ENCODE assay signal across 17 cellular contexts in the genomic region with DNA sequence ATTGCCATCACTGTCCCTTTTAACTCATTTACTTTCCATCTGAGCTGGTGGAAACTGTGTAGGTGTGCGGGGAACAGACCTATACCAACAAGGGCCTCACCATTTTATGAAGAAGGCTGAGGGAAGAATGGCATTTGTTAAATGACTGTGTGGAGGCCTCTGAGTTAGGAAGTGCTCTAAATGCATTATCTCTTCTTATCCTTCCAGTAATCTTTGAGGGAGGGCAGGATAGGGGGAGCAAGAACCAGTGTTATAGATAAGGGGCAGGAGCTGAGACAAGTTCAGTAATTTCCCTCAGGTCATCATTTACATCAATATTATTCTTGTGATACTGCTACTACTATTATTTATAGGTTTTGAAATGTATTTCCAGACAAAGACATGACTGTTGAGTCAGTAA.
DNase-seq lines count a peak whose midpoint lies in the region; ATAC-seq and TF ChIP-seq lines count a peak whose summit lies in the region.
"Had no signal": no experiment of that assay in that cellular context is flagged by ENCODE, and none has a peak within 500 bp of the region (broad histone marks: within the 10 kb centered on the region; RNA-seq: fewer than 3 reads in every experiment).

No MANE protein-coding gene starts in this region.

- H3K9me3 Mint-ChIP-seq in endothelial cell (ENCODE audit: unreplicated experiment) = no peaks in the 10 kb centered on the region

- intact Hi-C loops in mammary epithelial cell (cut with micrococcal nuclease) = no loop called here
- intact Hi-C loops in tibial artery (cut with DNase I; ENCODE audit: low total_unique reads) = loop anchor here (10.0 kb wide), 2 partner anchors 77 to 117 kb away; no protein-coding TSS in a partner anchor

- H3K56ac ChIP-seq in mesendoderm (ENCODE audit: low read length) = no peak overlapping the region

- H3K9ac ChIP-seq in SK-N-SH (no peak overlapping the region), mammary epithelial cell (ENCODE audit: insufficient read depth, low read length) (no peak overlapping the region), mesendoderm (ENCODE audit: low read length) (no peak overlapping the region)
- H3K9ac ChIP-seq: BLaER1 had no signal

- no peak overlapping the region for H2AK5ac ChIP-seq in mesendoderm (ENCODE audit: low read length)

- dilution Hi-C loops in mammary epithelial cell (cut with HindIII; ENCODE audit: low sequenced_read_pairs) = no loop called here

- H3K36me3 Mint-ChIP-seq in endothelial cell (ENCODE audit: low read depth, unreplicated experiment) = no peaks in the 10 kb centered on the region

- H3K27ac ChIP-seq in SK-N-SH (ENCODE audit: low read depth in 2 of 2, low read length in 1 of 2) (no peak overlapping the region), mammary epithelial cell (ENCODE audit: insufficient read depth, low read depth, low read length) (no peak overlapping the region), mesendoderm (ENCODE audit: low read depth, low read length) (no peak overlapping the region), tibial artery (peak overlapping the region; percentile 89), SJCRH30 (no peak overlapping the region), foreskin keratinocyte (no peak overlapping the region)
- H3K27ac ChIP-seq: BLaER1 had no signal

- H3K23ac ChIP-seq in mesendoderm (ENCODE audit: low read length) = no peak overlapping the region

- H3K27me3 ChIP-seq in SK-N-SH (ENCODE audit: insufficient read depth) (no peaks in the 10 kb centered on the region), mammary epithelial cell (ENCODE audit: insufficient read depth, low read length) (no peaks in the 10 kb centered on the region), mesendoderm (ENCODE audit: insufficient read depth, low read length, poor library complexity) (no peaks in the 10 kb centered on the region), tibial artery (no peaks in the 10 kb centered on the region), SJCRH30 (no peaks in the 10 kb centered on the region; the same call in 1 of the 2 replicates), foreskin keratinocyte (no peaks in the 10 kb centered on the region)
- H3K27me3 ChIP-seq: BLaER1 had no signal

- H2BK15ac ChIP-seq in mesendoderm (replicated peaks; ENCODE audit: low read depth) = no peak overlapping the region

- DNase-seq in SK-N-SH = peak; percentile 26
- no peak for DNase-seq in mammary epithelial cell
- DNase-seq in mesendoderm = peak; percentile 71
- DNase-seq in tibial artery = no peak
- DNase-seq in SJCRH30 = no peak
- no peak for DNase-seq in endothelial cell (ENCODE audit: low spot score)
- no peak for DNase-seq in foreskin keratinocyte
- DNase-seq: 8988T; Karpas-422; NCI-H1092; NCI-H2107; NCI-H526; OCI-M1; SIG-M5; stimulated activated CD4-positive, alpha-beta T cell treated with anti-CD3 and anti-CD28 coated beads, Interleukin-2, amount 100 ng/mL, for 48 hours had no signal

- H3K4me2 ChIP-seq in SK-N-SH = no peak overlapping the region
- no peak overlapping the region for H3K4me2 ChIP-seq in mammary epithelial cell (ENCODE audit: insufficient read depth, low read depth, low read length)
- no peak overlapping the region for H3K4me2 ChIP-seq in mesendoderm (ENCODE audit: low read length)
- H3K4me2 ChIP-seq: BLaER1 had no signal

- TF ChIP-seq EP300 in SK-N-SH (IDR thresholded peaks at IDR 0.05; ENCODE audit: borderline replicate concordance in 1 of 2, low read depth in 1 of 2, low read length in 1 of 2) = no peak

- no TSS peak for BruUV-seq in mammary epithelial cell (replicated peaks; lab: Mats Ljungman, UMichigan)

- CTCF ChIA-PET in SK-N-SH (lab: Yijun Ruan, JAX) (interaction anchor here (0.9 to 2.4 kb wide), 2 partner anchors 186 to 364 kb away, joined by 3 to 8 read pairs; no protein-coding TSS in a partner anchor), mammary epithelial cell (lab: Charles Lee; ENCODE audit: low non-redundant PET) (no interaction called here)

- H3K4me1 ChIP-seq in SK-N-SH (ENCODE audit: control insufficient read depth in 1 of 2, insufficient read depth in 2 of 2, low read depth in 1 of 2, low read length in 1 of 2) (peaks cover 0 to 5% of the 10 kb centered on the region in 2 experiments; a peak in 2 of 4 replicates), mammary epithelial cell (ENCODE audit: insufficient read depth, low read length) (no peaks in the 10 kb centered on the region), mesendoderm (ENCODE audit: control insufficient read depth, low read depth, low read length) (peaks cover 6% of the 10 kb centered on the region), tibial artery (peaks cover 0 to 38% (median 6%) of the 10 kb centered on the region in 4 donors), SJCRH30 (no peaks in the 10 kb centered on the region), foreskin keratinocyte (no peaks in the 10 kb centered on the region)
- H3K4me1 ChIP-seq: BLaER1 had no signal

- no peak overlapping the region for H2BK5ac ChIP-seq in mesendoderm (ENCODE audit: low read length)

- TF ChIP-seq CTCF in SK-N-SH (IDR thresholded peaks at IDR 0.05) (no peak), mammary epithelial cell (conservative IDR thresholded peaks at IDR 0.05 in 1 of 2, IDR thresholded peaks at IDR 0.05 in 1 of 2; ENCODE audit: extremely low read depth in 1 of 2, insufficient read depth in 1 of 2, low read depth in 1 of 2, low read length in 2 of 2) (no peak), tibial artery (IDR thresholded peaks at IDR 0.05) (no peak), endothelial cell (IDR thresholded peaks at IDR 0.05; ENCODE audit: unreplicated experiment) (no peak), foreskin keratinocyte (conservative IDR thresholded peaks at IDR 0.05) (no peak)

- 88% methylated on average over 1 of the region's 1 CpG for WGBS in SK-N-SH (ENCODE audit: low lambda C conversion rate)
- WGBS in mammary epithelial cell (ENCODE audit: low coverage, missing lambda C conversion rate) = 100% methylated on average over 1 of the region's 1 CpG
- WGBS in mesendoderm (ENCODE audit: extremely low coverage, insufficient coverage, low lambda C conversion rate) = no CpG with 5 or more reads among the region's 1 CpG

- H4K8ac ChIP-seq in mesendoderm (ENCODE audit: low read depth, low read length) = no peak overlapping the region

- no peak overlapping the region for H3K4ac ChIP-seq in mesendoderm (ENCODE audit: low read depth, low read length)

- no peak overlapping the region for H3K18ac ChIP-seq in mesendoderm (ENCODE audit: low read length)

- H3K4me1 Mint-ChIP-seq in endothelial cell (ENCODE audit: unreplicated experiment) = peaks cover 11% of the 10 kb centered on the region

- no peaks in the 10 kb centered on the region for H3K79me1 ChIP-seq in mesendoderm (ENCODE audit: low read length)

- H3F3A ChIP-seq in SK-N-SH (replicated peaks; ENCODE audit: insufficient read depth) = no peaks in the 10 kb centered on the region

- H3K27ac Mint-ChIP-seq in endothelial cell (ENCODE audit: unreplicated experiment) = no peak overlapping the region

- H3K9me2 ChIP-seq in SK-N-SH = no peaks in the 10 kb centered on the region

- in situ Hi-C loops in mammary epithelial cell (cut with MboI; ENCODE audit: low sequenced_read_pairs in 2 of 2) = no loop called here

- H4K20me1 ChIP-seq in SK-N-SH (ENCODE audit: insufficient read depth) (no peaks in the 10 kb centered on the region), mammary epithelial cell (ENCODE audit: insufficient read depth, low read length) (no peaks in the 10 kb centered on the region)
- H4K20me1 ChIP-seq: BLaER1 had no signal

- no peak overlapping the region for H4K5ac ChIP-seq in mesendoderm (ENCODE audit: low read length)

- no peak overlapping the region for H2AFZ ChIP-seq in SK-N-SH (ENCODE audit: low read depth)
- peak overlapping the region; percentile 72 for H2AFZ ChIP-seq in mammary epithelial cell (ENCODE audit: low read depth, low read length)

- no peak for TF ChIP-seq RAD21 in SK-N-SH (IDR thresholded peaks at IDR 0.05; ENCODE audit: low read length)

- H3K9me3 ChIP-seq in SK-N-SH = no peaks in the 10 kb centered on the region
- H3K9me3 ChIP-seq in mammary epithelial cell (replicated peaks; ENCODE audit: insufficient read depth, low read length) = no peaks in the 10 kb centered on the region
- no peaks in the 10 kb centered on the region for H3K9me3 ChIP-seq in tibial artery
- no peaks in the 10 kb centered on the region for H3K9me3 ChIP-seq in SJCRH30 (replicated peaks)
- H3K9me3 ChIP-seq: BLaER1 had no signal

- H3K79me2 ChIP-seq in SK-N-SH (ENCODE audit: insufficient read depth) (no peaks in the 10 kb centered on the region), mammary epithelial cell (ENCODE audit: insufficient read depth, low read length) (no peaks in the 10 kb centered on the region), mesendoderm (ENCODE audit: control insufficient read depth, insufficient read depth, low read length) (no peaks in the 10 kb centered on the region)

- POLR2A ChIA-PET in SK-N-SH (lab: Yijun Ruan, JAX) = no interaction called here

- no peaks in the 10 kb centered on the region for H3K36me3 ChIP-seq in SK-N-SH (replicated peaks in 1 of 2; ENCODE audit: control insufficient read depth in 1 of 2, insufficient read depth in 2 of 2, low read length in 1 of 2)
- no peaks in the 10 kb centered on the region for H3K36me3 ChIP-seq in mammary epithelial cell (ENCODE audit: insufficient read depth, low read length)
- H3K36me3 ChIP-seq in mesendoderm (ENCODE audit: control insufficient read depth, insufficient read depth, low read length) = no peaks in the 10 kb centered on the region
- peaks cover 11 to 29% (median 26%) of the 10 kb centered on the region in 3 donors for H3K36me3 ChIP-seq in tibial artery
- H3K36me3 ChIP-seq in SJCRH30 = no peaks in the 10 kb centered on the region
- H3K36me3 ChIP-seq: BLaER1 had no signal

- no peak overlapping the region for H3K4me3 ChIP-seq in SK-N-SH (ENCODE audit: low read depth in 2 of 2, low read length in 1 of 2)
- no peak overlapping the region for H3K4me3 ChIP-seq in mammary epithelial cell (replicated peaks in 1 of 3; ENCODE audit: insufficient read depth in 1 of 3, low read depth in 2 of 3, low read length in 3 of 3)
- no peak overlapping the region for H3K4me3 ChIP-seq in mesendoderm (ENCODE audit: low read length)
- H3K4me3 ChIP-seq in tibial artery = peak overlapping the region; percentile 67 to 69
- H3K4me3 ChIP-seq in SJCRH30 = no peak overlapping the region
- H3K4me3 ChIP-seq: BLaER1 had no signal

- no peak for ATAC-seq in SK-N-SH treated with all-trans-retinoic acid at 6 μM for 48 hours
- ATAC-seq in foreskin keratinocyte = no peak

- no peak overlapping the region for H3K4me3 Mint-ChIP-seq in endothelial cell (ENCODE audit: unreplicated experiment)

- H3K27me3 Mint-ChIP-seq in endothelial cell (ENCODE audit: unreplicated experiment) = peaks cover 3% of the 10 kb centered on the region

- no peak overlapping the region for H2BK120ac ChIP-seq in mesendoderm (ENCODE audit: low read depth, low read length)

TF ChIP-seq in SK-N-SH, 30 proteins besides CTCF, POLR2A, EP300 and RAD21 (continues in another document):
- TF ChIP-seq ELF1 (IDR thresholded peaks at IDR 0.05) (no peak), RCOR1 (IDR thresholded peaks at IDR 0.05; ENCODE audit: low read length) (0 out of 2 replicates have a peak, but pooled peaks have one; percentile 9)

TF ChIP-seq in SK-N-SH treated with all-trans-retinoic acid at 6 μM for 48 hours, 23 proteins besides CTCF, POLR2A, EP300 and RAD21 (continues in another document):
- TF ChIP-seq GLIS3 (CRISPR knock-in tag; IDR thresholded peaks at IDR 0.05) = no peak

Comparison
In these comparisons a context has a peak if more than half of its experiments do, and no peak if none do; other contexts are left out.
1. DNase-seq: peak in SK-N-SH (single experiment) and mesendoderm (single experiment); none in mammary epithelial cell (single experiment), tibial artery (0 of 2), SJCRH30 (0 of 2), endothelial cell (single experiment) and foreskin keratinocyte (0 of 2).
2. H3K27ac ChIP-seq: peak in tibial artery (2 of 2); none in SK-N-SH (0 of 2), mammary epithelial cell (single experiment), mesendoderm (single experiment), SJCRH30 (single experiment) and foreskin keratinocyte (single experiment).
3. H3K4me3 ChIP-seq: peak in tibial artery (2 of 2); none in SK-N-SH (0 of 2), mammary epithelial cell (0 of 3), mesendoderm (single experiment) and SJCRH30 (single experiment).